20 cellular contexts compared by ENCODE assay signal in the genomic region with DNA sequence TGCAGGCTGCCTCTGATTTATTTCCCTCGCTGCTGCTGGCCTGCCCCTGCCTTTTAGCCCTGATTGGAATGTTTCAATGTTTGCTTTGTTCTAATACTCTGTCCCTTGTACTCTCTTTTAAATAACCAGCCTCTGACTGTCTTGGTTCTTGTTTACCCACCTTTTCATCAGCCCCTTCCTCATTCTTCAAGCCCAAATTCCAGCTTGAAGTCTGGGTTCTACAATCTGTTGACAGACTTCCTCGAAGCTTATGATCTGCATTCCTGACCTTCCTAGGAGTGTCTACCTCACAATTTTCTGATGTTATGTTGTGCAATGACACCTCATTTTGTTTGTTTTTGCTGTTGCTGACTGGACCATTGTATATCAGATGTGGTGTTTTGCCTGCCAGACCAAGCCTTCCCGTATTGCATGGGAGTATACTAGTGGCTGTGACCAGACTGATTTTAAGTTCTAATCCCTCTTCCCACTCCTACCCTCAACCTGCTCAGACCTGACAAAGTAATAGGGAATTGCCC. TPM values are rescaled to one million over a fixed set of nuclear protein-coding genes. Genes with fewer than 3 reads are reported as not detected.
DNase-seq lines count a peak whose midpoint lies in the region; ATAC-seq and TF ChIP-seq lines count a peak whose summit lies in the region.
"Had no signal": no experiment of that assay in that cellular context is flagged by ENCODE, and none has a peak within 500 bp of the region (broad histone marks: within the 10 kb centered on the region; RNA-seq: fewer than 3 reads in every experiment).

No MANE protein-coding gene starts in this region.

- TF ChIP-seq CTCF in PC-3 (conservative IDR thresholded peaks at IDR 0.05; ENCODE audit: low read depth, low read length) = no peak
- TF ChIP-seq CTCF in endothelial cell (IDR thresholded peaks at IDR 0.05; ENCODE audit: unreplicated experiment) = no peak
- TF ChIP-seq CTCF in lung (IDR thresholded peaks at IDR 0.05; ENCODE audit: control extremely low read depth, extremely low read depth) = no peak
- no peak for TF ChIP-seq CTCF in GM23338 (conservative IDR thresholded peaks at IDR 0.05; ENCODE audit: low read depth in 2 of 2)

- ATAC-seq in PC-3 (peak; percentile 57), lung (ENCODE audit: insufficient read depth, low FRiP score) (peak; percentile 80), HG02973 (IDR thresholded peaks at IDR 0.05; ENCODE audit: unreplicated experiment) (no peak), GM23338 (no peak), GM21423 (IDR thresholded peaks at IDR 0.05; ENCODE audit: unreplicated experiment) (no peak)
- ATAC-seq: psoas muscle had no signal

- H3K4me1 ChIP-seq in PC-3 (ENCODE audit: insufficient read depth, low read length) = no peaks in the 10 kb centered on the region; the same call in 1 of the 2 replicates
- H3K4me1 ChIP-seq in lung (ENCODE audit: control insufficient read depth in 2 of 2, insufficient read depth in 2 of 2, low read length in 2 of 2) = peaks cover 0 to 14% of the 10 kb centered on the region in 2 donors
- H3K4me1 ChIP-seq in GM23338 (ENCODE audit: insufficient read depth) = no peaks in the 10 kb centered on the region
- H3K4me1 ChIP-seq: psoas muscle had no signal

- BruUV-seq in PC-3 (replicated peaks; lab: Mats Ljungman, UMichigan) = no TSS peak

- H3K27ac ChIP-seq in PC-3 (ENCODE audit: low read length) (no peak overlapping the region), lung (ENCODE audit: low read depth in 1 of 2, low read length in 1 of 2) (peak overlapping the region in 1 of 2 donors; percentile 29), GM23338 (ENCODE audit: low read depth) (no peak overlapping the region)
- H3K27ac ChIP-seq: psoas muscle had no signal

- H3K9ac ChIP-seq in PC-3 (ENCODE audit: low read length) = no peak overlapping the region

- no peaks in the 10 kb centered on the region for H3K9me3 ChIP-seq in PC-3 (ENCODE audit: low read length)
- no peaks in the 10 kb centered on the region for H3K9me3 ChIP-seq in lung (ENCODE audit: control insufficient read depth in 2 of 2, insufficient read depth in 1 of 2, low read length in 1 of 2)
- H3K9me3 ChIP-seq: psoas muscle had no signal

- H3K4me3 ChIP-seq in PC-3 (ENCODE audit: low read length) = no peak overlapping the region
- H3K4me3 ChIP-seq in lung = no peak overlapping the region
- no peak overlapping the region for H3K4me3 ChIP-seq in GM23338
- H3K4me3 ChIP-seq: psoas muscle had no signal

- H3K4me3 Mint-ChIP-seq in endothelial cell (ENCODE audit: unreplicated experiment) (no peak overlapping the region), GM23338 (no peak overlapping the region)

- H2AFZ ChIP-seq in PC-3 (ENCODE audit: low read length) = no peak overlapping the region
- no peak overlapping the region for H2AFZ ChIP-seq in GM23338

- H3K27me3 ChIP-seq in PC-3 (ENCODE audit: low read length) (no peaks in the 10 kb centered on the region), lung (ENCODE audit: control insufficient read depth, insufficient read depth) (no peaks in the 10 kb centered on the region), GM23338 (ENCODE audit: insufficient read depth) (no peaks in the 10 kb centered on the region)

- POLR2A ChIA-PET in PC-3 (lab: Charles Lee; ENCODE audit: unreplicated experiment) = no interaction called here

- no peaks in the 10 kb centered on the region for H3K36me3 ChIP-seq in PC-3 (ENCODE audit: low read depth, low read length)
- peaks cover 0 to 3% of the 10 kb centered on the region in 2 donors for H3K36me3 ChIP-seq in lung (ENCODE audit: control insufficient read depth in 2 of 2, insufficient read depth in 2 of 2, low read length in 2 of 2)
- no peaks in the 10 kb centered on the region for H3K36me3 ChIP-seq in GM23338 (ENCODE audit: insufficient read depth)

- CTCF ChIA-PET in PC-3 (lab: Charles Lee) = no interaction called here

- H3K9me3 Mint-ChIP-seq in endothelial cell (ENCODE audit: unreplicated experiment) (no peaks in the 10 kb centered on the region), GM23338 (no peaks in the 10 kb centered on the region)
- H3K9me3 Mint-ChIP-seq: activated T-helper 2 cell treated with anti-CD3 and anti-CD28 coated beads, Interferon-gamma antibody, Interleukin-2, Interleukin-4, amounts not matched to agents 10 μg/mL and 5 μg/mL and 100 μg/mL, durations not matched to agents 14 hours and 24 hours and 36 hours had no signal

- H3K79me2 ChIP-seq in PC-3 (ENCODE audit: low read length) (no peaks in the 10 kb centered on the region), GM23338 (replicated peaks; ENCODE audit: insufficient read depth) (no peaks in the 10 kb centered on the region)

- H4K20me1 ChIP-seq in PC-3 (ENCODE audit: low read length) = no peaks in the 10 kb centered on the region
- H4K20me1 ChIP-seq in GM23338 (replicated peaks; ENCODE audit: insufficient read depth) = no peaks in the 10 kb centered on the region

- WGBS in lung, 2 donors = 59 to 73% methylated on average over 3 of the region's 3 CpGs

- H3K36me3 Mint-ChIP-seq in endothelial cell (ENCODE audit: low read depth, unreplicated experiment) (no peaks in the 10 kb centered on the region), GM23338 (ENCODE audit: low read depth) (no peaks in the 10 kb centered on the region)

- H3F3A ChIP-seq in PC-3 (ENCODE audit: low read length, unreplicated experiment) = no peaks in the 10 kb centered on the region
- H3F3A ChIP-seq in GM23338 (replicated peaks; ENCODE audit: low read depth) = no peaks in the 10 kb centered on the region

- no peaks in the 10 kb centered on the region for H3K27me3 Mint-ChIP-seq in endothelial cell (ENCODE audit: unreplicated experiment)
- no peaks in the 10 kb centered on the region for H3K27me3 Mint-ChIP-seq in GM23338 (ENCODE audit: insufficient read depth, low read depth, poor library complexity)

- H3K4me1 Mint-ChIP-seq in endothelial cell (ENCODE audit: unreplicated experiment) (peaks cover 36% of the 10 kb centered on the region), GM23338 (no peaks in the 10 kb centered on the region)

- H3K4me2 ChIP-seq in PC-3 (ENCODE audit: low read length) (no peak overlapping the region), GM23338 (no peak overlapping the region)

- H3K9me2 ChIP-seq in PC-3 (replicated peaks; ENCODE audit: low read length) (no peaks in the 10 kb centered on the region), GM23338 (ENCODE audit: insufficient read depth) (peaks cover 15% of the 10 kb centered on the region)

- peak; percentile 30 for DNase-seq in AG08396 (ENCODE audit: low spot score)
- peak; percentile 42 for DNase-seq in PC-3
- no peak for DNase-seq in endothelial cell (ENCODE audit: low spot score)
- no peak for DNase-seq in lung (ENCODE audit: low spot score)
- no peak for DNase-seq in activated naive CD4-positive, alpha-beta T cell (lab: John Stamatoyannopoulos, UW)
- no peak for DNase-seq in GM23338 (ENCODE audit: low spot score)
- DNase-seq: activated CD4-positive, alpha-beta T cell treated with anti-CD3 and anti-CD28 coated beads, Interleukin-2, amount 50 U/mL, for 48 hours; hippocampal formation; KBM-7; NCI-H1417 treated with DMSO at 0.1 percent for 48 hours; NCI-H524; psoas muscle; stimulated activated CD8-positive, alpha-beta memory T cell treated with anti-CD3 and anti-CD28 coated beads, Interleukin-4, amount 100 ng/mL, for 48 hours; T-helper 9 cell had no signal

- intact Hi-C loops in PC-3 (cut with micrococcal nuclease) = no loop called here

- peak overlapping the region; percentile 38 for H3K27ac Mint-ChIP-seq in endothelial cell (ENCODE audit: unreplicated experiment)
- H3K27ac Mint-ChIP-seq in GM23338 = no peak overlapping the region
- H3K27ac Mint-ChIP-seq: activated T-helper 2 cell treated with anti-CD3 and anti-CD28 coated beads, Interferon-gamma antibody, Interleukin-2, Interleukin-4, amounts not matched to agents 10 μg/mL and 5 μg/mL and 100 μg/mL, durations not matched to agents 14 hours and 24 hours and 36 hours had no signal

TF ChIP-seq in GM23338, 12 proteins besides CTCF, POLR2A, EP300 and RAD21 (continues in another document):
- TF ChIP-seq, protein P1, sequence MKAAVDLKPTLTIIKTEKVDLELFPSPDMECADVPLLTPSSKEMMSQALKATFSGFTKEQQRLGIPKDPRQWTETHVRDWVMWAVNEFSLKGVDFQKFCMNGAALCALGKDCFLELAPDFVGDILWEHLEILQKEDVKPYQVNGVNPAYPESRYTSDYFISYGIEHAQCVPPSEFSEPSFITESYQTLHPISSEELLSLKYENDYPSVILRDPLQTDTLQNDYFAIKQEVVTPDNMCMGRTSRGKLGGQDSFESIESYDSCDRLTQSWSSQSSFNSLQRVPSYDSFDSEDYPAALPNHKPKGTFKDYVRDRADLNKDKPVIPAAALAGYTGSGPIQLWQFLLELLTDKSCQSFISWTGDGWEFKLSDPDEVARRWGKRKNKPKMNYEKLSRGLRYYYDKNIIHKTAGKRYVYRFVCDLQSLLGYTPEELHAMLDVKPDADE (IDR thresholded peaks at IDR 0.05) = no peak
- TF ChIP-seq STAT1 (IDR thresholded peaks at IDR 0.05; ENCODE audit: unreplicated experiment) = no peak
- TF ChIP-seq CREB1 (CRISPR knock-in tag; IDR thresholded peaks at IDR 0.05; ENCODE audit: low read depth) = no peak
- TF ChIP-seq POLR2AphosphoS5 (IDR thresholded peaks at IDR 0.05; ENCODE audit: low read depth) = no peak

RNA-seq across cellular contexts. Expression of a gene that starts 46.6 kb away (rescaled TPM):
- total RNA-seq in PC-3 (2014; rRNA removed) = not detected in 2 replicates
- total RNA-seq in endothelial cell (ENCODE audit: unreplicated experiment) = not detected
- 1 to 10 TPM; 3.3 to 5.3 TPM for total RNA-seq in lung
- polyA plus RNA-seq in lung = 1 to 10 TPM; 1.4 to 2.9 TPM
- not detected in 2 replicates for total RNA-seq in GM23338 (2014; rRNA removed; shearing (Covaris generic))
- 0.10 TPM in 1 of 2 replicates, not detected in the other for polyA plus RNA-seq in GM23338 (2016; fragmentation: Nextera tagmentation; extraction: Ambion mirVana)
- total RNA-seq: activated T-helper 2 cell treated with anti-CD3 and anti-CD28 coated beads, Interferon-gamma antibody, Interleukin-2, Interleukin-4, amounts not matched to agents 10 μg/mL and 5 μg/mL and 100 μg/mL, durations not matched to agents 14 hours and 24 hours and 36 hours; psoas muscle; RPMI7951; urinary bladder had no signal
- polyA plus RNA-seq: AG04450, psoas muscle, urinary bladder had no signal

Comparison
In these comparisons a context has a peak if more than half of its experiments do, and no peak if none do; other contexts are left out.
1. DNase-seq: peak in AG08396 (single experiment) and PC-3 (single experiment); none in endothelial cell (single experiment), lung (single experiment), activated naive CD4-positive, alpha-beta T cell (0 of 4) and GM23338 (single experiment).
2. ATAC-seq: peak in PC-3 (single experiment) and lung (single experiment); none in HG02973 (single experiment), GM23338 (single experiment) and GM21423 (single experiment).